22 cellular contexts compared by ENCODE assay signal in the genomic region with DNA sequence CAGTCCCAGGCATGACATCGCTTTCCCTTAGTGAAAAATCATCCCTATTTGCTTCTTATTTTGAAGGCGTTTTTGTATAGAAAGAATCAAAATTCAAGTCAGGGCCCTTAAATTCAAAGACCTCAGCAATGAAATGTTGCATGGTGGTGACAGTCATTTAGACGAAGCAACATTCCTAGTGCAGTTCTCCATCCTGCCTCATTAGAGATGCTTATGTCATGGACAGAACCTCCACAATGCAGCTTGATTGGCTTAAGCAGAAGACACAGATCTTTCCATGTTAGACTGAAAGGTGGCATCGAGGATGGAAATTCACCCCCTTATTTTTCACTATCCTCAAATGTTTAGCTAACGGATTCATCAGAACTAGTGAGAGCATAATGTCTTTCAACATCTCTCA.
"Had no signal": no experiment of that assay in that cellular context is flagged by ENCODE, and none has a peak within 500 bp of the region (broad histone marks: within the 10 kb centered on the region; RNA-seq: fewer than 3 reads in every experiment).

No MANE protein-coding gene starts in this region.

- H3K4me1 ChIP-seq: breast epithelium, esophagus muscularis mucosa, gastroesophageal sphincter, heart right ventricle, left lung, stomach, testis had no signal

- H3K4me3 ChIP-seq: breast epithelium, esophagus muscularis mucosa, gastroesophageal sphincter, heart right ventricle, left lung, ovary, smooth muscle cell, stomach, testis had no signal

- H3K36me3 ChIP-seq: breast epithelium, esophagus muscularis mucosa, gastroesophageal sphincter, heart right ventricle, left lung, ovary, stomach had no signal

- H3K27me3 ChIP-seq: breast epithelium, ovary, testis had no signal

- H3K4me2 ChIP-seq: smooth muscle cell had no signal

- H3K27ac ChIP-seq: breast epithelium, esophagus muscularis mucosa, gastroesophageal sphincter, heart right ventricle, left lung, ovary, stomach, testis, VCaP had no signal

- H3K9me3 ChIP-seq: breast epithelium, esophagus muscularis mucosa, gastroesophageal sphincter, heart right ventricle, left lung, ovary, stomach, testis had no signal

- DNase-seq: activated CD4-positive, alpha-beta T cell treated with anti-CD3 and anti-CD28 coated beads, Interleukin-2, amount 50 U/mL, for 1 hour; activated CD4-positive, CD25-positive, alpha-beta regulatory T cell treated with anti-CD3 and anti-CD28 coated beads, Interleukin-2, amount 50 U/mL, for 72 hours; activated CD8-positive, alpha-beta memory T cell treated with anti-CD3 and anti-CD28 coated beads, Interleukin-2, amount 50 U/mL, for 4 hours; activated naive CD4-positive, alpha-beta T cell treated with anti-CD3 and anti-CD28 coated beads, Interleukin-2, amount 10 ng/mL, durations not matched to agents 7 days and 5 days; activated T-cell treated with anti-CD3 and anti-CD28 coated beads, Interleukin-2, amount 50 U/mL, for 4 hours; aorta; cerebellar nuclear complex; effector CD8-positive, alpha-beta T cell; heart right ventricle; left lung; mammary epithelial cell; ovary; stimulated activated CD4-positive, alpha-beta T cell treated with anti-CD3 and anti-CD28 coated beads, Interleukin-4, amount 100 ng/mL, for 1 hour; stomach; T-helper 2 cell; testis had no signal

- ATAC-seq: activated T-cell treated with anti-CD3 and anti-CD28 coated beads, Interleukin-2, amount 50 U/mL, for 4 hours; gastroesophageal sphincter; heart right ventricle; left lung; sciatic nerve had no signal
